In the genomic region with DNA sequence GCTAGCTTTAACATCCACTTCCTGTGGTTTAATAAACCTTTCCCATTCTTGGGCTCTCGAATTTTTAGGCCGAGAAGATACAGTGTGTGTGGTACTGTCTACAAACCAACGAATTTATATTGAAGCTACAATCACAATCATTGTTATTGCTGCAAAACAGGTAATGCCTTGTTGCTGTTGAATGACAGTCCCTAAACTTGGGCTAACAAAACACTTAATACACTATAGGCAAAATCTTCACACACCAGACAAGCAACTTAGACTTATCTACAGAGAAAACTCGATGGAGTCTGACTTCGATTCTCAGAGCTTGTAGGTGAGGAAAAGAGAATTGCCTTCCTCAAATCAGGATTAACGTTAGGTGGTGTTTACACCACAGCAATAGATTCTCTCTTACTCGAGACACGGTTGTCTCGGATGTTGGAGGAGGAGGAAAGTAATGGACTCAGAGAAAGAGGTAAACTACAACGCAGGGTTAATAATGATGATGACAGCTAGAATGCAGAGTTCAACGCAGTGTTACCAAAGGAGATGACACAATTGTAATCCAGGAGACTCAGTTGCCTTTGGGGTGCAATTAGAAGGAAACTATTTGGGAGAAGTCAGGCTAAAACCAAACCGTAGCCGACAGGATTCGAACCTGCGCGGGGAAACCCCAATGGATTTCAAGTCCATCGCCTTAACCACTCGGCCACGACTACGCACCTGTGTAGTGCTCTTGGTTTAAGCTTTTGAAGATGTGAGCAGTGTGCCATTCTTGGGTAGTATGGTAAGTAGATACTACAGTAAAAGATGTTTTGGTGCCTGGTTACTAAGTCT, we compare ENCODE assay signal across 1 cellular context.
TF ChIP-seq lines count a peak whose summit lies in the region.

No MANE protein-coding gene starts in this region.

TF ChIP-seq in K562, 482 proteins besides CTCF, POLR2A, EP300 and RAD21 (continued from another document and continues in another):
- TF ChIP-seq XRCC4 (IDR thresholded peaks at IDR 0.05; ENCODE audit: extremely low read depth, insufficient read depth, insufficient read length): no peak
- no peak for TF ChIP-seq TGIF2 (CRISPR knock-in tag; IDR thresholded peaks at IDR 0.05)
- TF ChIP-seq, protein P1, sequence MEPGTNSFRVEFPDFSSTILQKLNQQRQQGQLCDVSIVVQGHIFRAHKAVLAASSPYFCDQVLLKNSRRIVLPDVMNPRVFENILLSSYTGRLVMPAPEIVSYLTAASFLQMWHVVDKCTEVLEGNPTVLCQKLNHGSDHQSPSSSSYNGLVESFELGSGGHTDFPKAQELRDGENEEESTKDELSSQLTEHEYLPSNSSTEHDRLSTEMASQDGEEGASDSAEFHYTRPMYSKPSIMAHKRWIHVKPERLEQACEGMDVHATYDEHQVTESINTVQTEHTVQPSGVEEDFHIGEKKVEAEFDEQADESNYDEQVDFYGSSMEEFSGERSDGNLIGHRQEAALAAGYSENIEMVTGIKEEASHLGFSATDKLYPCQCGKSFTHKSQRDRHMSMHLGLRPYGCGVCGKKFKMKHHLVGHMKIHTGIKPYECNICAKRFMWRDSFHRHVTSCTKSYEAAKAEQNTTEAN (CRISPR knock-in tag; IDR thresholded peaks at IDR 0.05): no peak
- TF ChIP-seq SRSF9 (IDR thresholded peaks at IDR 0.05; ENCODE audit: borderline replicate concordance, low read depth, low read length): no peak
- no peak for TF ChIP-seq EZH2 (IDR thresholded peaks at IDR 0.05; ENCODE audit: borderline replicate concordance, low read depth, low read length)
- no peak for TF ChIP-seq FOXM1 (IDR thresholded peaks at IDR 0.05; ENCODE audit: low read depth)
- TF ChIP-seq FOXM1 (CRISPR knock-in tag; IDR thresholded peaks at IDR 0.05; ENCODE audit: low read depth): no peak
- peak; percentile 54 for TF ChIP-seq NUFIP1 (IDR thresholded peaks at IDR 0.05; ENCODE audit: partially characterized antibody)
- TF ChIP-seq SETDB1 (IDR thresholded peaks at IDR 0.05; ENCODE audit: low read length): no peak
- no peak; the same call in 1 of the 2 replicates for TF ChIP-seq SMARCE1 (IDR thresholded peaks at IDR 0.05)
- TF ChIP-seq KLF6 (CRISPR knock-in tag; IDR thresholded peaks at IDR 0.05; ENCODE audit: borderline replicate concordance): no peak
- no peak for TF ChIP-seq HNRNPK (IDR thresholded peaks at IDR 0.05; ENCODE audit: low read depth, low read length, poor library complexity, severe bottlenecking)
- peak; percentile 97 for TF ChIP-seq NBN (IDR thresholded peaks at IDR 0.05; ENCODE audit: low read depth)
- no peak; the same call in 1 of the 2 replicates for TF ChIP-seq STAT5A (IDR thresholded peaks at IDR 0.05; ENCODE audit: borderline replicate concordance, low read length)
- TF ChIP-seq CXXC5 (CRISPR knock-in tag; IDR thresholded peaks at IDR 0.05): peak; percentile 89
- no peak for TF ChIP-seq EWSR1 (IDR thresholded peaks at IDR 0.05; ENCODE audit: borderline replicate concordance, low read depth, partially characterized antibody)
- TF ChIP-seq ZNF830 (CRISPR knock-in tag; IDR thresholded peaks at IDR 0.05): no peak
- TF ChIP-seq ZNF41 (CRISPR knock-in tag; conservative IDR thresholded peaks at IDR 0.05): no peak
- TF ChIP-seq ZC3H4 (CRISPR knock-in tag; IDR thresholded peaks at IDR 0.05; ENCODE audit: borderline replicate concordance): no peak
- TF ChIP-seq, protein P2, sequence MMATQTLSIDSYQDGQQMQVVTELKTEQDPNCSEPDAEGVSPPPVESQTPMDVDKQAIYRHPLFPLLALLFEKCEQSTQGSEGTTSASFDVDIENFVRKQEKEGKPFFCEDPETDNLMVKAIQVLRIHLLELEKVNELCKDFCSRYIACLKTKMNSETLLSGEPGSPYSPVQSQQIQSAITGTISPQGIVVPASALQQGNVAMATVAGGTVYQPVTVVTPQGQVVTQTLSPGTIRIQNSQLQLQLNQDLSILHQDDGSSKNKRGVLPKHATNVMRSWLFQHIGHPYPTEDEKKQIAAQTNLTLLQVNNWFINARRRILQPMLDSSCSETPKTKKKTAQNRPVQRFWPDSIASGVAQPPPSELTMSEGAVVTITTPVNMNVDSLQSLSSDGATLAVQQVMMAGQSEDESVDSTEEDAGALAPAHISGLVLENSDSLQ (IDR thresholded peaks at IDR 0.05): peak; percentile 64; the same call in 1 of the 2 replicates
- TF ChIP-seq ZBTB17 (CRISPR knock-in tag; IDR thresholded peaks at IDR 0.05): no peak
- TF ChIP-seq, protein P3, sequence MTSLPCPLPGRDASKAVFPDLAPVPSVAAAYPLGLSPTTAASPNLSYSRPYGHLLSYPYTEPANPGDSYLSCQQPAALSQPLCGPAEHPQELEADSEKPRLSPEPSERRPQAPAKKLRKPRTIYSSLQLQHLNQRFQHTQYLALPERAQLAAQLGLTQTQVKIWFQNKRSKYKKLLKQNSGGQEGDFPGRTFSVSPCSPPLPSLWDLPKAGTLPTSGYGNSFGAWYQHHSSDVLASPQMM (CRISPR knock-in tag; IDR thresholded peaks at IDR 0.05): no peak
- TF ChIP-seq ZNF239 (CRISPR knock-in tag; IDR thresholded peaks at IDR 0.05): no peak
- TF ChIP-seq RHOXF2B (CRISPR knock-in tag; conservative IDR thresholded peaks at IDR 0.05): no peak
- TF ChIP-seq IFI16 (CRISPR knock-in tag; IDR thresholded peaks at IDR 0.05): no peak
- TF ChIP-seq SNRNP70 (optimal IDR thresholded peaks at IDR 0.05; ENCODE audit: low read depth, low read length): no peak
- TF ChIP-seq, protein P4, sequence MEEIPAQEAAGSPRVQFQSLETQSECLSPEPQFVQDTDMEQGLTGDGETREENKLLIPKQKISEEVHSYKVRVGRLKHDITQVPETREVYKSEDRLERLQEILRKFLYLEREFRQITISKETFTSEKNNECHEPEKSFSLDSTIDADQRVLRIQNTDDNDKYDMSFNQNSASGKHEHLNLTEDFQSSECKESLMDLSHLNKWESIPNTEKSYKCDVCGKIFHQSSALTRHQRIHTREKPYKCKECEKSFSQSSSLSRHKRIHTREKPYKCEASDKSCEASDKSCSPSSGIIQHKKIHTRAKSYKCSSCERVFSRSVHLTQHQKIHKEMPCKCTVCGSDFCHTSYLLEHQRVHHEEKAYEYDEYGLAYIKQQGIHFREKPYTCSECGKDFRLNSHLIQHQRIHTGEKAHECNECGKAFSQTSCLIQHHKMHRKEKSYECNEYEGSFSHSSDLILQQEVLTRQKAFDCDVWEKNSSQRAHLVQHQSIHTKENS (CRISPR knock-in tag; IDR thresholded peaks at IDR 0.05): no peak
- TF ChIP-seq KAT2B (IDR thresholded peaks at IDR 0.05; ENCODE audit: low read depth, low read length): no peak
- TF ChIP-seq, protein P5, sequence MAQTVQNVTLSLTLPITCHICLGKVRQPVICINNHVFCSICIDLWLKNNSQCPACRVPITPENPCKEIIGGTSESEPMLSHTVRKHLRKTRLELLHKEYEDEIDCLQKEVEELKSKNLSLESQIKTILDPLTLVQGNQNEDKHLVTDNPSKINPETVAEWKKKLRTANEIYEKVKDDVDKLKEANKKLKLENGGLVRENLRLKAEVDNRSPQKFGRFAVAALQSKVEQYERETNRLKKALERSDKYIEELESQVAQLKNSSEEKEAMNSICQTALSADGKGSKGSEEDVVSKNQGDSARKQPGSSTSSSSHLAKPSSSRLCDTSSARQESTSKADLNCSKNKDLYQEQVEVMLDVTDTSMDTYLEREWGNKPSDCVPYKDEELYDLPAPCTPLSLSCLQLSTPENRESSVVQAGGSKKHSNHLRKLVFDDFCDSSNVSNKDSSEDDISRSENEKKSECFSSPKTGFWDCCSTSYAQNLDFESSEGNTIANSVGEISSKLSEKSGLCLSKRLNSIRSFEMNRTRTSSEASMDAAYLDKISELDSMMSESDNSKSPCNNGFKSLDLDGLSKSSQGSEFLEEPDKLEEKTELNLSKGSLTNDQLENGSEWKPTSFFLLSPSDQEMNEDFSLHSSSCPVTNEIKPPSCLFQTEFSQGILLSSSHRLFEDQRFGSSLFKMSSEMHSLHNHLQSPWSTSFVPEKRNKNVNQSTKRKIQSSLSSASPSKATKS (CRISPR knock-in tag; IDR thresholded peaks at IDR 0.05): no peak
- TF ChIP-seq PTRF (tag; IDR thresholded peaks at IDR 0.05): no peak
- TF ChIP-seq ZNF75A (CRISPR knock-in tag; IDR thresholded peaks at IDR 0.05): no peak
- TF ChIP-seq TAF7 (tag; IDR thresholded peaks at IDR 0.05): no peak
- TF ChIP-seq TCF7 (IDR thresholded peaks at IDR 0.05; ENCODE audit: borderline replicate concordance): no peak
- TF ChIP-seq, protein P6, sequence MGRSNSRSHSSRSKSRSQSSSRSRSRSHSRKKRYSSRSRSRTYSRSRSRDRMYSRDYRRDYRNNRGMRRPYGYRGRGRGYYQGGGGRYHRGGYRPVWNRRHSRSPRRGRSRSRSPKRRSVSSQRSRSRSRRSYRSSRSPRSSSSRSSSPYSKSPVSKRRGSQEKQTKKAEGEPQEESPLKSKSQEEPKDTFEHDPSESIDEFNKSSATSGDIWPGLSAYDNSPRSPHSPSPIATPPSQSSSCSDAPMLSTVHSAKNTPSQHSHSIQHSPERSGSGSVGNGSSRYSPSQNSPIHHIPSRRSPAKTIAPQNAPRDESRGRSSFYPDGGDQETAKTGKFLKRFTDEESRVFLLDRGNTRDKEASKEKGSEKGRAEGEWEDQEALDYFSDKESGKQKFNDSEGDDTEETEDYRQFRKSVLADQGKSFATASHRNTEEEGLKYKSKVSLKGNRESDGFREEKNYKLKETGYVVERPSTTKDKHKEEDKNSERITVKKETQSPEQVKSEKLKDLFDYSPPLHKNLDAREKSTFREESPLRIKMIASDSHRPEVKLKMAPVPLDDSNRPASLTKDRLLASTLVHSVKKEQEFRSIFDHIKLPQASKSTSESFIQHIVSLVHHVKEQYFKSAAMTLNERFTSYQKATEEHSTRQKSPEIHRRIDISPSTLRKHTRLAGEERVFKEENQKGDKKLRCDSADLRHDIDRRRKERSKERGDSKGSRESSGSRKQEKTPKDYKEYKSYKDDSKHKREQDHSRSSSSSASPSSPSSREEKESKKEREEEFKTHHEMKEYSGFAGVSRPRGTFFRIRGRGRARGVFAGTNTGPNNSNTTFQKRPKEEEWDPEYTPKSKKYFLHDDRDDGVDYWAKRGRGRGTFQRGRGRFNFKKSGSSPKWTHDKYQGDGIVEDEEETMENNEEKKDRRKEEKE (IDR thresholded peaks at IDR 0.05; ENCODE audit: borderline replicate concordance in 1 of 2, control insufficient read depth in 1 of 2, low read depth in 2 of 2, low read length in 1 of 2): peak in 1 of 2 experiments; percentile 89; a peak in 1 of 4 replicates
- no peak for TF ChIP-seq SREBF2 (CRISPR knock-in tag; IDR thresholded peaks at IDR 0.05)
- TF ChIP-seq PHB2 (IDR thresholded peaks at IDR 0.05; ENCODE audit: low read depth): no peak
- no peak for TF ChIP-seq RBM17 (IDR thresholded peaks at IDR 0.05; ENCODE audit: borderline replicate concordance, low read depth, low read length)
- TF ChIP-seq HLTF (IDR thresholded peaks at IDR 0.05): peak; percentile 70; the same call in 1 of the 2 replicates
- TF ChIP-seq, protein P7, sequence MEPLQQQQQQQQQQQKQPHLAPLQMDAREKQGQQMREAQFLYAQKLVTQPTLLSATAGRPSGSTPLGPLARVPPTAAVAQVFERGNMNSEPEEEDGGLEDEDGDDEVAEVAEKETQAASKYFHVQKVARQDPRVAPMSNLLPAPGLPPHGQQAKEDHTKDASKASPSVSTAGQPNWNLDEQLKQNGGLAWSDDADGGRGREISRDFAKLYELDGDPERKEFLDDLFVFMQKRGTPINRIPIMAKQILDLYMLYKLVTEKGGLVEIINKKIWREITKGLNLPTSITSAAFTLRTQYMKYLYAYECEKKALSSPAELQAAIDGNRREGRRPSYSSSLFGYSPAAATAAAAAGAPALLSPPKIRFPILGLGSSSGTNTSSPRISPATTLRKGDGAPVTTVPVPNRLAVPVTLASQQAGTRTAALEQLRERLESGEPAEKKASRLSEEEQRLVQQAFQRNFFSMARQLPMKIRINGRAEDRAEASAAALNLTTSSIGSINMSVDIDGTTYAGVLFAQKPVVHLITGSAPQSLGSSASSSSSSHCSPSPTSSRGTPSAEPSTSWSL (CRISPR knock-in tag; IDR thresholded peaks at IDR 0.05; ENCODE audit: borderline replicate concordance): no peak
- TF ChIP-seq ZNF316 (IDR thresholded peaks at IDR 0.05): peak; percentile 79
- TF ChIP-seq POLR2G (IDR thresholded peaks at IDR 0.05; ENCODE audit: low read depth, low read length): no peak
- TF ChIP-seq, protein P8, sequence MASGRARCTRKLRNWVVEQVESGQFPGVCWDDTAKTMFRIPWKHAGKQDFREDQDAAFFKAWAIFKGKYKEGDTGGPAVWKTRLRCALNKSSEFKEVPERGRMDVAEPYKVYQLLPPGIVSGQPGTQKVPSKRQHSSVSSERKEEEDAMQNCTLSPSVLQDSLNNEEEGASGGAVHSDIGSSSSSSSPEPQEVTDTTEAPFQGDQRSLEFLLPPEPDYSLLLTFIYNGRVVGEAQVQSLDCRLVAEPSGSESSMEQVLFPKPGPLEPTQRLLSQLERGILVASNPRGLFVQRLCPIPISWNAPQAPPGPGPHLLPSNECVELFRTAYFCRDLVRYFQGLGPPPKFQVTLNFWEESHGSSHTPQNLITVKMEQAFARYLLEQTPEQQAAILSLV (tag; IDR thresholded peaks at IDR 0.05): no peak
- TF ChIP-seq TAL1 (IDR thresholded peaks at IDR 0.05): no peak; the same call in 1 of the 2 replicates
- peak; percentile 88 for TF ChIP-seq SOX6 (IDR thresholded peaks at IDR 0.05)
- no peak for TF ChIP-seq ZNF561 (CRISPR knock-in tag; conservative IDR thresholded peaks at IDR 0.05)
- TF ChIP-seq JUND (IDR thresholded peaks at IDR 0.05; ENCODE audit: borderline replicate concordance, low read depth, low read length): peak; percentile 60; the same call in 1 of the 2 replicates
- peak; percentile 77; the same call in 2 of the 3 replicates for TF ChIP-seq JUND (tag; IDR thresholded peaks at IDR 0.05; ENCODE audit: borderline replicate concordance, low read depth, low read length)
- TF ChIP-seq, protein P9, sequence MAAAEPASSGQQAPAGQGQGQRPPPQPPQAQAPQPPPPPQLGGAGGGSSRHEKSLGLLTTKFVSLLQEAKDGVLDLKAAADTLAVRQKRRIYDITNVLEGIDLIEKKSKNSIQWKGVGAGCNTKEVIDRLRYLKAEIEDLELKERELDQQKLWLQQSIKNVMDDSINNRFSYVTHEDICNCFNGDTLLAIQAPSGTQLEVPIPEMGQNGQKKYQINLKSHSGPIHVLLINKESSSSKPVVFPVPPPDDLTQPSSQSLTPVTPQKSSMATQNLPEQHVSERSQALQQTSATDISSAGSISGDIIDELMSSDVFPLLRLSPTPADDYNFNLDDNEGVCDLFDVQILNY (CRISPR knock-in tag; IDR thresholded peaks at IDR 0.05): no peak
- TF ChIP-seq ARNT (IDR thresholded peaks at IDR 0.05): peak; percentile 87 to 91
- TF ChIP-seq PURB (CRISPR knock-in tag; IDR thresholded peaks at IDR 0.05; ENCODE audit: low read depth): no peak
- peak in 1 of 2 experiments; percentile 31; a peak in 1 of 4 replicates for TF ChIP-seq FOXA3 (CRISPR knock-in tag; conservative IDR thresholded peaks at IDR 0.05 in 1 of 2, IDR thresholded peaks at IDR 0.05 in 1 of 2)
- TF ChIP-seq HEY1 (CRISPR knock-in tag; IDR thresholded peaks at IDR 0.05; ENCODE audit: borderline replicate concordance): no peak
- TF ChIP-seq, protein P10, sequence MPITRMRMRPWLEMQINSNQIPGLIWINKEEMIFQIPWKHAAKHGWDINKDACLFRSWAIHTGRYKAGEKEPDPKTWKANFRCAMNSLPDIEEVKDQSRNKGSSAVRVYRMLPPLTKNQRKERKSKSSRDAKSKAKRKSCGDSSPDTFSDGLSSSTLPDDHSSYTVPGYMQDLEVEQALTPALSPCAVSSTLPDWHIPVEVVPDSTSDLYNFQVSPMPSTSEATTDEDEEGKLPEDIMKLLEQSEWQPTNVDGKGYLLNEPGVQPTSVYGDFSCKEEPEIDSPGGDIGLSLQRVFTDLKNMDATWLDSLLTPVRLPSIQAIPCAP (CRISPR knock-in tag; IDR thresholded peaks at IDR 0.05; ENCODE audit: borderline replicate concordance): no peak; the same call in 1 of the 2 replicates
